In the genomic region with DNA sequence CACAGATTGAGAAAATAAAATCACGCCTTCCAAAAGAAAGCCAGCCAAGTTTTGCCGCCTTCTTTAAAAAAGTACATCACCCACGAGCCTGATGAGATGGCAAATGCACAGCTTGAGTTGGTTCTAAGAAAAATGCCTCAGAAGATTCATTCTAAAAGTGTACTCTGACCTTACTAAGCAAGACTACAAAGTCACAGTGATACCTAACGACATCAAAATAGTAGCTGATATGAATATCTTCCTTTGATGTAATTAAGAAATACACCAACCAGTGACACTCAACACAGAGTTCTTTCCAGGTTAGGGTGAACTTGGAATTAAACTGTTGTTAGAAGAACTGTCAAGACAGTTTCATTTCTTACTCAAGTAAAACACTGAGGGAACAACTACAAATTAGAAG, we compare ENCODE assay signal across 23 cellular contexts.
"Had no signal": no experiment of that assay in that cellular context is flagged by ENCODE, and none has a peak within 500 bp of the region (broad histone marks: within the 10 kb centered on the region; RNA-seq: fewer than 3 reads in every experiment).

No MANE protein-coding gene starts in this region.

- H3K9me3 Mint-ChIP-seq: natural killer cell treated with Interleukin-12 subunit alpha and Interleukin-12 subunit beta and Interleukin-15 and Interleukin-18, amount 100 ng/mL, for 72 hours; type B pancreatic cell had no signal

- H3K36me3 ChIP-seq: left ventricle myocardium inferior, ovary, tibial nerve, uterus had no signal

- H3K4me1 Mint-ChIP-seq: mesothelial cell of epicardium; naive thymus-derived CD4-positive, alpha-beta T cell had no signal

- H3K4me3 Mint-ChIP-seq: mesothelial cell of epicardium; naive thymus-derived CD4-positive, alpha-beta T cell; natural killer cell treated with Interleukin-12 subunit alpha and Interleukin-12 subunit beta and Interleukin-15 and Interleukin-18, amount 100 ng/mL, for 72 hours; stimulated activated naive CD8-positive, alpha-beta T cell treated with anti-CD3 and anti-CD28 coated beads, Interleukin-15, Interleukin-2, amounts not matched to agents 100 ng/mL and 50 ng/mL, for 24 hours; type B pancreatic cell had no signal

- H3K4me1 ChIP-seq: left ventricle myocardium inferior, tibial nerve, uterus had no signal

- H3K27ac Mint-ChIP-seq: mesothelial cell of epicardium; naive thymus-derived CD4-positive, alpha-beta T cell; natural killer cell treated with Interleukin-12 subunit alpha and Interleukin-12 subunit beta and Interleukin-15 and Interleukin-18, amount 100 ng/mL, for 72 hours; progenitor cell of endocrine pancreas; stimulated activated naive CD8-positive, alpha-beta T cell treated with anti-CD3 and anti-CD28 coated beads, Interleukin-15, Interleukin-2, amounts not matched to agents 100 ng/mL and 50 ng/mL, for 24 hours; type B pancreatic cell had no signal

- H3K27ac ChIP-seq: left ventricle myocardium inferior, ovary, skin epidermis, tibial nerve, uterus had no signal

- H3K4me3 ChIP-seq: left ventricle myocardium inferior, lung, mucosa of descending colon, ovary, skin epidermis, tibial nerve, uterus had no signal

- H3K36me3 Mint-ChIP-seq: mesothelial cell of epicardium, type B pancreatic cell had no signal

- DNase-seq: hippocampal formation; left ventricle myocardium inferior; mesendoderm; mucosa of descending colon; naive thymus-derived CD4-positive, alpha-beta T cell; ovary; retina; right cardiac atrium; stimulated activated CD4-positive, alpha-beta T cell treated with anti-CD3 and anti-CD28 coated beads, Interleukin-12 subunit alpha, Interleukin-12 subunit beta, amount 100 ng/mL, for 4 hours; stimulated activated CD4-positive, alpha-beta T cell treated with anti-CD3 and anti-CD28 coated beads, Interleukin-15, amount 100 ng/mL, for 24 hours; stimulated activated CD4-positive, alpha-beta T cell treated with anti-CD3 and anti-CD28 coated beads, Interleukin-2, amount 100 ng/mL, for 24 hours; stimulated activated CD4-positive, alpha-beta T cell treated with anti-CD3 and anti-CD28 coated beads, Interleukin-4, amount 100 ng/mL, for 1 hour; stimulated activated naive CD4-positive, alpha-beta T cell; uterus had no signal

- H3K9me3 ChIP-seq: mucosa of descending colon, ovary, uterus had no signal

- H3K27me3 ChIP-seq: ovary, tibial nerve, uterus had no signal

- H3K27me3 Mint-ChIP-seq: type B pancreatic cell had no signal

- ATAC-seq: mucosa of descending colon; naive thymus-derived CD4-positive, alpha-beta T cell; natural killer cell treated with Interleukin-12 subunit alpha and Interleukin-12 subunit beta and Interleukin-15 and Interleukin-18, amount 100 ng/mL, for 72 hours; right cardiac atrium; sciatic nerve had no signal
